ENCODE assay signal across 7 cellular contexts in the genomic region with DNA sequence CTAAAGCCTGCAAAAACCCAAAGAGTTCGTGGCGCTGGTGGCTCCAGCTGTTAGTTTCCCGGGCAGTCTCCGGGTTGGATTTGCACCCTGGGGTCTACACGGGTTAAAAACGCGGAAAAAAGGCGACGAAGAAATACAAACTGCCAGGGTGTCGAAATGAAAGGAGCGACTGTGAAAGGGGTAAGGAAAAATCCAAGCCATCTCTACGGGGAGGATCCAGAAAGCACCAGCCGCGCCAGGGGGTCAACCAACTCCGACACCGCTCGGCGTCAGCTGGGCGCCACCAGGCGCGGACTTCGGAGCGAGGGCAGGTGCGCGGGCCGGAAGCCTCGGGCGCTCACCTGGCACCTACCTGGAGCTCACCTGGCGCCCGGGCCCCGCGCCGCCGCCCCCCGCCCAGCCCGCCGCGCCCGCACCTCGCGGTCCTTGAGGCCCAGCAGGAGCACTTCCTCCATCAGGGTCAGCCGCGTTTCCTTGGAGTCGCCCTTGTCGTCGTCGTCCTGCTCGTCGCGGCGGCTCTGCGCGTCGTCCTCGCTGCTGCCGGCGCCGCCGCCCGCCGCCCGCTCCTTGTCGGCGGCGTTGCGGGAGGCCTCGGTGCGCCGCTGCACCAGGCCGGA. TPM values are rescaled to one million over a fixed set of nuclear protein-coding genes. Genes with fewer than 3 reads are reported as not detected.
DNase-seq lines count a peak whose midpoint lies in the region; ATAC-seq, FAIRE-seq and TF ChIP-seq lines count a peak whose summit lies in the region.

No MANE protein-coding gene starts in this region.

- FAIRE-seq in kidney (lab: Jason Lieb, UNC), result no peak

- H3K36me3 Mint-ChIP-seq in T-helper 2 cell treated with Interferon-gamma antibody and Interleukin-4, amounts not matched to agents 5 μg/mL and 100 μg/mL, for 36 hours (ENCODE audit: low read depth), result peaks cover 41% of the 10 kb centered on the region

- intact Hi-C loops in kidney (cut with DNase I), result no loop called here

- peak overlapping the region; percentile 100 for H3K27ac Mint-ChIP-seq in T-helper 2 cell treated with Interferon-gamma antibody and Interleukin-4, amounts not matched to agents 5 μg/mL and 100 μg/mL, for 36 hours

- H3K4me1 ChIP-seq in kidney (ENCODE audit: control insufficient read depth in 1 of 2, insufficient read depth in 1 of 2, low read depth in 1 of 2, low read length in 2 of 2), result peaks cover 0 to 6% of the 10 kb centered on the region in 2 donors

- H3K36me3 ChIP-seq in kidney (ENCODE audit: control insufficient read depth in 1 of 2, insufficient read depth in 2 of 2, low read length in 2 of 2), result peaks cover 2 to 8% of the 10 kb centered on the region in 2 donors

- no peaks in the 10 kb centered on the region for H3K9me3 Mint-ChIP-seq in T-helper 2 cell treated with Interferon-gamma antibody and Interleukin-4, amounts not matched to agents 5 μg/mL and 100 μg/mL, for 36 hours

- ATAC-seq in GM18502 (IDR thresholded peaks at IDR 0.05; ENCODE audit: poor library complexity, unreplicated experiment), result peak; percentile 28
- ATAC-seq in HG02798 (IDR thresholded peaks at IDR 0.05; ENCODE audit: poor library complexity, unreplicated experiment), result peak; percentile 23

- peak overlapping the region; percentile 57 to 90 for H3K9ac ChIP-seq in kidney (ENCODE audit: low read length in 2 of 2)

- H3K27ac ChIP-seq in caudate nucleus (ENCODE audit: low read depth, low read length) (peak overlapping the region; percentile 97), kidney (ENCODE audit: low read depth in 2 of 2, low read length in 2 of 2) (peak overlapping the region; percentile 95 to 99)

- no peaks in the 10 kb centered on the region for H3K9me3 ChIP-seq in kidney (ENCODE audit: control insufficient read depth in 1 of 2, low read length in 2 of 2)

- peak overlapping the region; percentile 67 to 70 for H3K4me3 ChIP-seq in kidney (ENCODE audit: low read length in 2 of 2)

- TF ChIP-seq CTCF in kidney (IDR thresholded peaks at IDR 0.05; ENCODE audit: borderline replicate concordance, extremely low read depth, insufficient read depth), result no peak

- H3K4me1 Mint-ChIP-seq in T-helper 2 cell treated with Interferon-gamma antibody and Interleukin-4, amounts not matched to agents 5 μg/mL and 100 μg/mL, for 36 hours (ENCODE audit: low read depth), result peaks cover 32% of the 10 kb centered on the region

- peak overlapping the region; percentile 99 for H3K4me3 Mint-ChIP-seq in T-helper 2 cell treated with Interferon-gamma antibody and Interleukin-4, amounts not matched to agents 5 μg/mL and 100 μg/mL, for 36 hours

- DNase-seq in NCI-H146 (lab: John Stamatoyannopoulos, UW), result peak; percentile 93
- peak; percentile 23 for DNase-seq in T-helper 2 cell treated with Interferon-gamma antibody and Interleukin-4, amounts not matched to agents 5 μg/mL and 100 μg/mL, for 36 hours (ENCODE audit: low spot score)
- DNase-seq in caudate nucleus (lab: John Stamatoyannopoulos, UW), result peak in 52 of 61 donors; percentile 3 to 71 (median 37)
- peak; percentile 86 for DNase-seq in kidney
- DNase-seq in stimulated activated CD4-positive, alpha-beta T cell treated with anti-CD3 and anti-CD28 coated beads, Interleukin-12 subunit alpha, Interleukin-12 subunit beta, amount 100 ng/mL, for 4 hours, result peak; percentile 29

- no peaks in the 10 kb centered on the region for H3K27me3 Mint-ChIP-seq in T-helper 2 cell treated with Interferon-gamma antibody and Interleukin-4, amounts not matched to agents 5 μg/mL and 100 μg/mL, for 36 hours (ENCODE audit: low read depth)

RNA-seq across cellular contexts. Expression of gene GOLPH3, which starts 0.6 kb away (rescaled TPM):
- 118 TPM for total RNA-seq in kidney
- polyA plus RNA-seq in kidney (ENCODE audit: insufficient read depth, low read depth, low replicate concordance), result 38.5 TPM

Comparison
In these comparisons a context has a peak if more than half of its experiments do, and no peak if none do; other contexts are left out.
1. Peak in every context shown above with its lines: DNase-seq, ATAC-seq, H3K4me3 ChIP-seq and H3K27ac ChIP-seq.
2. DNase-seq: peak in every context shown above with its lines; median percentile 93 in NCI-H146; 86 in kidney; 37 in caudate nucleus; 29 in stimulated activated CD4-positive, alpha-beta T cell treated with anti-CD3 and anti-CD28 coated beads, Interleukin-12 subunit alpha, Interleukin-12 subunit beta, amount 100 ng/mL, for 4 hours; 23 in T-helper 2 cell treated with Interferon-gamma antibody and Interleukin-4, amounts not matched to agents 5 μg/mL and 100 μg/mL, for 36 hours.